In the genomic region with DNA sequence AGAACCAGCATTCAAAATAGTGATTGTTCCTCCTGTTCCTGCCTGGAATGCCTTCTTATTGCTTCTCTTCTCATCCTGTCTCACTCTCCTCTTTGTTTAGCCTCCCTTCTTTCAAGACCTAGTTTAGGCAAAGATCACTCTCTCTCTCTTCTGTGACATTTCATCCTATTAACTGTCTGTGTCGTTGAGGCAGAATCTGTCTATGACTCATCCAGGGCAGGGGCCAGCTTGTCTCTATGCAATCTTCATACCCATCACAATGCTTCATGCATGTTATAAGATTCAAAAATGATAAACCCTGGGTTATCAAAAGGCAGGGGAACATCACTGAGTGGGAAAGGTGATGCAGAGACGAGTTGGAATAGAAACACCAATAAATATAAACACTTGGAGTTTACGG, we compare ENCODE assay signal across 33 cellular contexts. TPM values are rescaled to one million over a fixed set of nuclear protein-coding genes. Genes with fewer than 3 reads are reported as not detected.
"Had no signal": no experiment of that assay in that cellular context is flagged by ENCODE, and none has a peak within 500 bp of the region (broad histone marks: within the 10 kb centered on the region; RNA-seq: fewer than 3 reads in every experiment).

No MANE protein-coding gene starts in this region.

- H3K27ac ChIP-seq: left lung, lower lobe of right lung, neural progenitor cell, neutrophil, parathyroid adenoma, right atrium auricular region, right lobe of liver, thoracic aorta, tibial artery, upper lobe of right lung had no signal

- FAIRE-seq: kidney had no signal

- H3K4me1 Mint-ChIP-seq: immature natural killer cell; mesothelial cell of epicardium; naive B cell; natural killer cell; stimulated activated memory B cell treated with anti-CD40 and anti-IgM and Interleukin-4, amounts not matched to agents 10 μg/mL and 1 μg/mL and 100 μg/mL, for 72 hours; stimulated activated naive CD8-positive, alpha-beta T cell treated with anti-CD3 and anti-CD28 coated beads, Interleukin-15, amount 100 ng/mL, for 72 hours had no signal

- H3K9ac ChIP-seq: neural progenitor cell, parathyroid adenoma had no signal

- H3K9me3 Mint-ChIP-seq: mesothelial cell of epicardium; natural killer cell; nephron progenitor cell; neural progenitor cell; stimulated activated memory B cell treated with anti-CD40 and anti-IgM and Interleukin-4, amounts not matched to agents 10 μg/mL and 1 μg/mL and 100 μg/mL, for 72 hours had no signal

- H3K36me3 ChIP-seq: left lung, lower lobe of right lung, neural progenitor cell, neutrophil, right atrium auricular region, right lobe of liver, thoracic aorta, tibial artery, upper lobe of right lung had no signal

- H3K27me3 ChIP-seq: right atrium auricular region, right lobe of liver had no signal

- H3K36me3 Mint-ChIP-seq: immature natural killer cell; mesothelial cell of epicardium; naive B cell; natural killer cell; neural progenitor cell; stimulated activated memory B cell treated with anti-CD40 and anti-IgM and Interleukin-4, amounts not matched to agents 10 μg/mL and 1 μg/mL and 100 μg/mL, for 72 hours had no signal

- H3K4me3 ChIP-seq: left lung, lower lobe of right lung, neural progenitor cell, right atrium auricular region, right lobe of liver, smooth muscle cell, thoracic aorta, tibial artery, upper lobe of right lung had no signal

- H3K4me2 ChIP-seq: neural progenitor cell, smooth muscle cell had no signal

- DNase-seq: hypothalamus; immature natural killer cell; kidney; mesendoderm; naive B cell; natural killer cell; nephron progenitor cell; occipital lobe; stimulated activated CD4-positive, alpha-beta T cell treated with anti-CD3 and anti-CD28 coated beads, Interleukin-1b, Interleukin-23, amount 100 ng/mL, for 48 hours; stimulated activated CD4-positive, alpha-beta T cell treated with anti-CD3 and anti-CD28 coated beads, Interleukin-2, amount 100 ng/mL, for 48 hours; stimulated activated CD4-positive, alpha-beta T cell treated with anti-CD3 and anti-CD28 coated beads, Interleukin-4, amount 100 ng/mL, for 4 hours; stimulated activated CD8-positive, alpha-beta memory T cell treated with anti-CD3 and anti-CD28 coated beads, Interleukin-4, amount 100 ng/mL, for 48 hours; stimulated activated naive CD4-positive, alpha-beta T cell treated with Interleukin-2 at 50 U/mL for 16 hours; stimulated activated naive CD8-positive, alpha-beta T cell treated with anti-CD3 and anti-CD28 coated beads, Interleukin-15, amount 100 ng/mL, for 72 hours; tibial artery; trophoblast cell had no signal

- H3K27me3 Mint-ChIP-seq: stimulated activated memory B cell treated with anti-CD40 and anti-IgM and Interleukin-4, amounts not matched to agents 10 μg/mL and 1 μg/mL and 100 μg/mL, for 72 hours; stimulated activated naive CD8-positive, alpha-beta T cell treated with anti-CD3 and anti-CD28 coated beads, Interleukin-15, amount 100 ng/mL, for 72 hours had no signal

- H3K27ac Mint-ChIP-seq: immature natural killer cell; mesothelial cell of epicardium; naive B cell; natural killer cell; nephron progenitor cell; neural progenitor cell; stimulated activated memory B cell treated with anti-CD40 and anti-IgM and Interleukin-4, amounts not matched to agents 10 μg/mL and 1 μg/mL and 100 μg/mL, for 72 hours; stimulated activated naive CD8-positive, alpha-beta T cell treated with anti-CD3 and anti-CD28 coated beads, Interleukin-15, amount 100 ng/mL, for 72 hours had no signal

- H3K79me2 ChIP-seq: parathyroid adenoma had no signal

- H3K4me3 Mint-ChIP-seq: immature natural killer cell; mesothelial cell of epicardium; naive B cell; natural killer cell; nephron progenitor cell; neural progenitor cell; stimulated activated memory B cell treated with anti-CD40 and anti-IgM and Interleukin-4, amounts not matched to agents 10 μg/mL and 1 μg/mL and 100 μg/mL, for 72 hours; stimulated activated naive CD8-positive, alpha-beta T cell treated with anti-CD3 and anti-CD28 coated beads, Interleukin-15, amount 100 ng/mL, for 72 hours had no signal

- H3K4me1 ChIP-seq: left lung, lower lobe of right lung, parathyroid adenoma, right atrium auricular region, right lobe of liver, tibial artery, upper lobe of right lung had no signal

- H3K9me3 ChIP-seq: left lung, lower lobe of right lung, neutrophil, right atrium auricular region, right lobe of liver, thoracic aorta, tibial artery, upper lobe of right lung had no signal

- H2AFZ ChIP-seq: neural progenitor cell, parathyroid adenoma had no signal

RNA-seq across cellular contexts. Expression of gene FOXA2, which starts 32.2 kb away (rescaled TPM):
- total RNA-seq: mesothelial cell of epicardium, mononuclear cell, natural killer cell, occipital lobe, osteocyte, posterior vena cava, pulmonary artery endothelial cell, right atrium auricular region, skeletal muscle tissue, smooth muscle cell had no signal
- polyA plus RNA-seq: immature natural killer cell, smooth muscle cell had no signal
